ENCODE assay signal across 8 cellular contexts in genomic region chr2:42169100-42169868, GRCh38. TPM values are rescaled to one million over a fixed set of nuclear protein-coding genes. Genes with fewer than 3 reads are reported as not detected.
A peak's percentile ranks its signal among the peaks of the same experiment; 100 is the strongest.
DNase-seq lines count a peak whose midpoint lies in the region; ATAC-seq and TF ChIP-seq lines count a peak whose summit lies in the region.

Gene EML4 (plus strand): TSS chr2:42169353. CDS start chr2:42169612, 259 bp downstream.

- peaks cover 3% of the 10 kb centered on the region for H3K36me3 Mint-ChIP-seq in activated CD8-positive, alpha-beta memory T cell treated with anti-CD3 and anti-CD28 coated beads, Interleukin-2, amount 10 ng/mL, durations not matched to agents 7 days and 5 days
- no peaks in the 10 kb centered on the region for H3K36me3 Mint-ChIP-seq in endodermal cell (ENCODE audit: low read depth)

- DNase-seq in COLO668 (lab: John Stamatoyannopoulos, UW; ENCODE audit: unreplicated experiment), result peak; percentile 94
- peak; percentile 64 for DNase-seq in HT1080 (ENCODE audit: low read depth)
- peak; percentile 76 for DNase-seq in NOMO-1 treated with dmso at 0.1 percent for 144 hours (lab: John Stamatoyannopoulos, UW; ENCODE audit: unreplicated experiment)
- DNase-seq in activated CD8-positive, alpha-beta memory T cell treated with anti-CD3 and anti-CD28 coated beads, Interleukin-2, amount 10 ng/mL, durations not matched to agents 7 days and 5 days, result peak; percentile 93
- DNase-seq in endodermal cell, result peak; percentile 98
- DNase-seq in mesenteric fat pad (ENCODE audit: low spot score), result peak; percentile 97
- DNase-seq in stimulated activated CD8-positive, alpha-beta memory T cell treated with anti-CD3 and anti-CD28 coated beads, Interleukin-15, amount 100 ng/mL, for 1 hour (ENCODE audit: low read depth), result peak; percentile 82

- no peaks in the 10 kb centered on the region for H3K9me3 Mint-ChIP-seq in activated CD8-positive, alpha-beta memory T cell treated with anti-CD3 and anti-CD28 coated beads, Interleukin-2, amount 10 ng/mL, durations not matched to agents 7 days and 5 days (ENCODE audit: low read depth)
- H3K9me3 Mint-ChIP-seq in endodermal cell, result no peaks in the 10 kb centered on the region

- no peak within 1 kb of the TSS for H3K27ac Mint-ChIP-seq in activated CD8-positive, alpha-beta memory T cell treated with anti-CD3 and anti-CD28 coated beads, Interleukin-2, amount 10 ng/mL, durations not matched to agents 7 days and 5 days
- no peak within 1 kb of the TSS for H3K27ac Mint-ChIP-seq in endodermal cell

- H3K27me3 Mint-ChIP-seq in activated CD8-positive, alpha-beta memory T cell treated with anti-CD3 and anti-CD28 coated beads, Interleukin-2, amount 10 ng/mL, durations not matched to agents 7 days and 5 days, result no peaks in the 10 kb centered on the region
- no peaks in the 10 kb centered on the region for H3K27me3 Mint-ChIP-seq in endodermal cell (ENCODE audit: insufficient read depth)

- peak within 1 kb of the TSS; percentile 67 for H3K9ac ChIP-seq in endodermal cell (ENCODE audit: extremely low read depth, low read length, poor library complexity, severe bottlenecking)

- H3K4me3 ChIP-seq in endodermal cell (ENCODE audit: low read length), result peak within 1 kb of the TSS; percentile 93

- ATAC-seq in GM21360 (IDR thresholded peaks at IDR 0.05; ENCODE audit: unreplicated experiment), result peak; percentile 74
- ATAC-seq in activated CD8-positive, alpha-beta memory T cell treated with anti-CD3 and anti-CD28 coated beads, Interleukin-2, amount 10 ng/mL, durations not matched to agents 7 days and 5 days, result peak; percentile 88

- WGBS in endodermal cell (ENCODE audit: insufficient coverage in 1 of 2, insufficient read length in 1 of 2), 2 experiments, result 0% methylated on average over 27 to 87 of the region's 87 CpGs

- H3K27ac ChIP-seq in endodermal cell (ENCODE audit: low read depth, low read length), result peak within 1 kb of the TSS; percentile 39

- H3K4me1 ChIP-seq in endodermal cell (ENCODE audit: control insufficient read depth, insufficient read depth, low read length), result peaks cover 4% of the 10 kb centered on the region

- CTCF ChIA-PET in activated CD8-positive, alpha-beta memory T cell treated with anti-CD3 and anti-CD28 coated beads, Interleukin-2, amount 10 ng/mL, durations not matched to agents 7 days and 5 days (lab: Charles Lee), result interaction anchor here (1.4 to 2.8 kb wide), 2 partner anchors 36 to 64 kb away, joined by 3 to 15 read pairs; no protein-coding TSS in a partner anchor

- no peaks in the 10 kb centered on the region for H3K9me3 ChIP-seq in endodermal cell (ENCODE audit: control insufficient read depth, low read length)

- TF ChIP-seq CTCF in endodermal cell (conservative IDR thresholded peaks at IDR 0.05), result no peak

- no peaks in the 10 kb centered on the region for H3K36me3 ChIP-seq in endodermal cell (ENCODE audit: control insufficient read depth, insufficient read depth, low read length)

- H3K4me1 Mint-ChIP-seq in activated CD8-positive, alpha-beta memory T cell treated with anti-CD3 and anti-CD28 coated beads, Interleukin-2, amount 10 ng/mL, durations not matched to agents 7 days and 5 days, result peaks cover 23% of the 10 kb centered on the region
- H3K4me1 Mint-ChIP-seq in endodermal cell, result peaks cover 4% of the 10 kb centered on the region

- no peaks in the 10 kb centered on the region for H3K27me3 ChIP-seq in endodermal cell (ENCODE audit: control insufficient read depth, insufficient read depth, low read length, poor library complexity, severe bottlenecking)

- no peak within 1 kb of the TSS for H3K4me3 Mint-ChIP-seq in activated CD8-positive, alpha-beta memory T cell treated with anti-CD3 and anti-CD28 coated beads, Interleukin-2, amount 10 ng/mL, durations not matched to agents 7 days and 5 days
- no peak within 1 kb of the TSS for H3K4me3 Mint-ChIP-seq in endodermal cell

RNA-seq across cellular contexts. Expression of gene EML4, which starts in this region (rescaled TPM):
- 29.2 and 36.8 TPM in 2 replicates for total RNA-seq in HT1080 (2014; rRNA removed; shearing (Covaris generic))
- polyA plus RNA-seq in HT1080 (2015; cell fraction: cytosol; rRNA removed), result 18.1 and 22.1 TPM in 2 replicates
- polyA plus RNA-seq in HT1080 (2015; cell fraction: nucleus; rRNA removed), result 38.9 and 39.9 TPM in 2 replicates
- 100 to 1,000 TPM in 1 of 2 experiments, 10 to 100 TPM in 1; 73.4 to 110 TPM for total RNA-seq in activated CD8-positive, alpha-beta memory T cell treated with anti-CD3 and anti-CD28 coated beads, Interleukin-2, amount 10 ng/mL, durations not matched to agents 7 days and 5 days
- total RNA-seq in endodermal cell, result 10 to 100 TPM; 84.6 to 90.9 TPM
- polyA plus RNA-seq in endodermal cell (2013, experiment 1 of 2), result 63.3 TPM
- 67.9 TPM for polyA plus RNA-seq in endodermal cell (2013, experiment 2 of 2)
- 46.2 TPM for total RNA-seq in mesenteric fat pad

Comparison
In these comparisons a context has a peak if more than half of its experiments do, and no peak if none do; other contexts are left out.
1. Peak in every context shown above with its lines: DNase-seq, ATAC-seq, H3K4me3 ChIP-seq and H3K27ac ChIP-seq.